ENCODE assay signal across 33 cellular contexts in the genomic region with DNA sequence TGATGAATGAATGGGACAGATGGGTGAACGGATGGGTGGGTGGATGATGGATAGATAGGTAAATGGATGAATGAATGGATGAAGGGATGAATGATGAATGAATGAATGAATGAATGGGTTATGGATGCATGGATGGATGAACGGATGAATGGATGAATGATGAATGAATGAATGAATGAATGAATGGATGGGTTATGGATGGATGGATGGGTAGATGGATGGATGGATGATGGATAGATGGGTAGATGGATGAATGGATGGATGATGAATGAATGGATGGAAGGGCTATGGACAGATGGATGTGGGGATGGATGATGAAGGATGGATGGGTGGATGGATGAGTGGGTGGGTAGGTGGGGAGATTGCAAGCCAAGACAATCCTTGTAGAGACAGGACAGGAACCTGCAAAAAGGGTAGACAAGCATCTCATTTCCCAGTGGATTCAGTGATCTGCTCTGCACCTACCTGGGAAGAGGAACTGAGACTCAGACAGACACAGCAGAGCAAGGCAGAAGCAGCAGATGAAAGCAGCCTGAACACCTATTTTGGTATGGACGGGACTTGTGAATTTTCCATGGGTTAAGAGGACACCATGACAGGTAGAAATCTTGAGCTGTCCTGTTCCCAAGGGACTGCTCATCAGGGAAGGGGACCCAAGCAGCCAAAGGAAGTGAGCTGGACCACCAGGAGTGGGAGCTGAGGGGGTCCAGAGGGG.
"Had no signal": no experiment of that assay in that cellular context is flagged by ENCODE, and none has a peak within 500 bp of the region (broad histone marks: within the 10 kb centered on the region; RNA-seq: fewer than 3 reads in every experiment).

No MANE protein-coding gene starts in this region.

- H3K27ac ChIP-seq: brain microvascular endothelial cell, coronary artery had no signal

- H3K4me1 Mint-ChIP-seq: activated CD4-positive, alpha-beta T cell treated with anti-CD3 and anti-CD28 coated beads for 36 hours; activated CD4-positive, alpha-beta T cell treated with anti-CD3 and anti-CD28 coated beads, Interleukin-2, amount 10 ng/mL, durations not matched to agents 24 days and 14 days; activated CD8-positive, alpha-beta memory T cell treated with anti-CD3 and anti-CD28 coated beads, Interleukin-2, amount 10 ng/mL, durations not matched to agents 7 days and 5 days; activated naive CD4-positive, alpha-beta T cell treated with anti-CD3 and anti-CD28 coated beads, Interleukin-2, amount 10 ng/mL, durations not matched to agents 7 days and 5 days; activated naive CD8-positive, alpha-beta T cell treated with anti-CD3 and anti-CD28 coated beads, Interleukin-2, amount 10 ng/mL, durations not matched to agents 7 days and 5 days; central memory CD8-positive, alpha-beta T cell; endodermal cell had no signal

- H3K36me3 Mint-ChIP-seq: activated CD4-positive, alpha-beta memory T cell treated with anti-CD3 and anti-CD28 coated beads for 36 hours; activated CD8-positive, alpha-beta memory T cell treated with anti-CD3 and anti-CD28 coated beads, Interleukin-2, amount 10 ng/mL, durations not matched to agents 7 days and 5 days; activated naive CD4-positive, alpha-beta T cell treated with anti-CD3 and anti-CD28 coated beads, Interleukin-2, amount 10 ng/mL, durations not matched to agents 7 days and 5 days; activated naive CD4-positive, alpha-beta T cell treated with anti-CD3 and anti-CD28 coated beads, Interleukin-2, amount 50 U/mL, for 72 hours; activated naive CD8-positive, alpha-beta T cell treated with anti-CD3 and anti-CD28 coated beads, Interleukin-2, amount 10 ng/mL, durations not matched to agents 7 days and 5 days had no signal

- H3K9me3 Mint-ChIP-seq: activated CD4-positive, alpha-beta memory T cell treated with anti-CD3 and anti-CD28 coated beads for 36 hours; activated CD4-positive, alpha-beta T cell treated with anti-CD3 and anti-CD28 coated beads, Interleukin-2, amount 10 ng/mL, durations not matched to agents 24 days and 14 days; activated naive CD4-positive, alpha-beta T cell treated with anti-CD3 and anti-CD28 coated beads, Interleukin-2, amount 10 ng/mL, durations not matched to agents 7 days and 5 days; activated naive CD4-positive, alpha-beta T cell treated with anti-CD3 and anti-CD28 coated beads, Interleukin-2, amount 50 U/mL, for 72 hours; activated naive CD8-positive, alpha-beta T cell treated with anti-CD3 and anti-CD28 coated beads, Interleukin-2, amount 10 ng/mL, durations not matched to agents 7 days and 5 days; activated T-helper 1 cell treated with anti-CD3 and anti-CD28 coated beads, Interleukin-12 subunit alpha, Interleukin-12 subunit beta, Interleukin-2, Interleukin-4 antibody, amounts not matched to agents 30 ng/mL and 10 ng/mL and 1 ng/mL, durations not matched to agents 14 hours and 24 hours and 36 hours; activated T-helper 2 cell treated with anti-CD3 and anti-CD28 coated beads, Interferon-gamma antibody, Interleukin-2, Interleukin-4, amounts not matched to agents 10 μg/mL and 5 μg/mL and 100 μg/mL, durations not matched to agents 14 hours and 24 hours and 36 hours; central memory CD8-positive, alpha-beta T cell; dendritic cell treated with granulocyte-macrophage colony-stimulating factor and Interleukin-4, amounts not matched to agents 40 ng/mL and 50 ng/mL, for 4 days; endodermal cell had no signal

- H3K4me3 ChIP-seq: coronary artery, dorsolateral prefrontal cortex had no signal

- H3K27me3 ChIP-seq: dorsolateral prefrontal cortex had no signal

- H3K27me3 Mint-ChIP-seq: activated CD4-positive, alpha-beta T cell treated with anti-CD3 and anti-CD28 coated beads, Interleukin-2, amount 10 ng/mL, durations not matched to agents 24 days and 14 days; activated naive CD4-positive, alpha-beta T cell treated with anti-CD3 and anti-CD28 coated beads, Interleukin-2, amount 10 ng/mL, durations not matched to agents 7 days and 5 days had no signal

- ATAC-seq: activated CD4-positive, alpha-beta T cell treated with anti-CD3 and anti-CD28 coated beads for 36 hours; activated CD8-positive, alpha-beta memory T cell treated with anti-CD3 and anti-CD28 coated beads, Interleukin-2, amount 10 ng/mL, durations not matched to agents 7 days and 5 days; activated CD8-positive, alpha-beta T cell treated with anti-CD3 and anti-CD28 coated beads, Interleukin-2, amount 10 ng/mL, durations not matched to agents 7 days and 5 days; activated naive CD4-positive, alpha-beta T cell treated with anti-CD3 and anti-CD28 coated beads, Interleukin-2, amount 50 U/mL, for 72 hours; esophagus mucosa had no signal

- FAIRE-seq: astrocyte, bronchial epithelial cell, frontal cortex had no signal

- H3K36me3 ChIP-seq: brain microvascular endothelial cell had no signal

- H3K4me3 Mint-ChIP-seq: activated CD4-positive, alpha-beta memory T cell treated with anti-CD3 and anti-CD28 coated beads for 36 hours; activated CD4-positive, alpha-beta T cell treated with anti-CD3 and anti-CD28 coated beads for 36 hours; activated CD4-positive, alpha-beta T cell treated with anti-CD3 and anti-CD28 coated beads, Interleukin-2, amount 10 ng/mL, durations not matched to agents 24 days and 14 days; activated CD8-positive, alpha-beta memory T cell treated with anti-CD3 and anti-CD28 coated beads, Interleukin-2, amount 10 ng/mL, durations not matched to agents 7 days and 5 days; activated CD8-positive, alpha-beta T cell treated with anti-CD3 and anti-CD28 coated beads, Interleukin-2, amount 10 ng/mL, durations not matched to agents 7 days and 5 days; activated naive CD4-positive, alpha-beta T cell treated with anti-CD3 and anti-CD28 coated beads, Interleukin-2, amount 10 ng/mL, durations not matched to agents 7 days and 5 days; activated naive CD8-positive, alpha-beta T cell treated with anti-CD3 and anti-CD28 coated beads, Interleukin-2, amount 10 ng/mL, durations not matched to agents 7 days and 5 days; activated T-helper 1 cell treated with anti-CD3 and anti-CD28 coated beads, Interleukin-12 subunit alpha, Interleukin-12 subunit beta, Interleukin-2, Interleukin-4 antibody, amounts not matched to agents 30 ng/mL and 10 ng/mL and 1 ng/mL, durations not matched to agents 14 hours and 24 hours and 36 hours; central memory CD8-positive, alpha-beta T cell; dendritic cell treated with granulocyte-macrophage colony-stimulating factor and Interleukin-4, amounts not matched to agents 40 ng/mL and 50 ng/mL, for 4 days; endodermal cell had no signal

- DNase-seq: activated CD4-positive, alpha-beta memory T cell treated with anti-CD3 and anti-CD28 coated beads for 36 hours; activated CD4-positive, alpha-beta T cell treated with anti-CD3 and anti-CD28 coated beads for 36 hours; activated CD4-positive, alpha-beta T cell treated with anti-CD3 and anti-CD28 coated beads, Interleukin-2, amount 10 ng/mL, durations not matched to agents 24 days and 14 days; activated CD4-positive, CD25-positive, alpha-beta regulatory T cell; activated CD4-positive, CD25-positive, alpha-beta regulatory T cell treated with anti-CD3 and anti-CD28 coated beads, Interleukin-2, amount 50 U/mL, for 72 hours; activated CD8-positive, alpha-beta memory T cell treated with anti-CD3 and anti-CD28 coated beads, Interleukin-2, amount 10 ng/mL, durations not matched to agents 7 days and 5 days; activated CD8-positive, alpha-beta memory T cell treated with anti-CD3 and anti-CD28 coated beads, Interleukin-2, amount 50 U/mL, for 4 hours; activated CD8-positive, alpha-beta T cell treated with anti-CD3 and anti-CD28 coated beads, Interleukin-2, amount 10 ng/mL, durations not matched to agents 7 days and 5 days; activated effector memory CD4-positive, alpha-beta T cell treated with anti-CD3 and anti-CD28 coated beads, Interleukin-2, amount 50 U/mL, for 16 hours; activated naive CD4-positive, alpha-beta T cell; activated naive CD4-positive, alpha-beta T cell treated with anti-CD3 and anti-CD28 coated beads, Interleukin-2, amount 10 ng/mL, durations not matched to agents 7 days and 5 days; activated naive CD8-positive, alpha-beta T cell treated with anti-CD3 and anti-CD28 coated beads, Interleukin-2, amount 10 ng/mL, durations not matched to agents 7 days and 5 days; activated T-cell treated with anti-CD3 and anti-CD28 coated beads, Interleukin-2, amount 50 U/mL, for 1 hour; activated T-cell treated with anti-CD3 and anti-CD28 coated beads, Interleukin-2, amount 50 U/mL, for 48 hours; amniotic stem cell; anterior cingulate cortex; brain microvascular endothelial cell; dorsolateral prefrontal cortex; effector memory CD4-positive, alpha-beta T cell; endodermal cell; foreskin fibroblast; head of caudate nucleus; T-helper 2 cell had no signal

- H3K27ac Mint-ChIP-seq: activated CD4-positive, alpha-beta memory T cell treated with anti-CD3 and anti-CD28 coated beads for 36 hours; activated CD4-positive, alpha-beta T cell treated with anti-CD3 and anti-CD28 coated beads for 36 hours; activated CD4-positive, alpha-beta T cell treated with anti-CD3 and anti-CD28 coated beads, Interleukin-2, amount 10 ng/mL, durations not matched to agents 24 days and 14 days; activated CD8-positive, alpha-beta memory T cell treated with anti-CD3 and anti-CD28 coated beads, Interleukin-2, amount 10 ng/mL, durations not matched to agents 7 days and 5 days; activated CD8-positive, alpha-beta T cell treated with anti-CD3 and anti-CD28 coated beads, Interleukin-2, amount 10 ng/mL, durations not matched to agents 7 days and 5 days; activated naive CD4-positive, alpha-beta T cell treated with anti-CD3 and anti-CD28 coated beads, Interleukin-2, amount 10 ng/mL, durations not matched to agents 7 days and 5 days; activated naive CD4-positive, alpha-beta T cell treated with anti-CD3 and anti-CD28 coated beads, Interleukin-2, amount 50 U/mL, for 72 hours; activated naive CD8-positive, alpha-beta T cell treated with anti-CD3 and anti-CD28 coated beads, Interleukin-2, amount 10 ng/mL, durations not matched to agents 7 days and 5 days; activated T-helper 1 cell treated with anti-CD3 and anti-CD28 coated beads, Interleukin-12 subunit alpha, Interleukin-12 subunit beta, Interleukin-2, Interleukin-4 antibody, amounts not matched to agents 30 ng/mL and 10 ng/mL and 1 ng/mL, durations not matched to agents 14 hours and 24 hours and 36 hours; activated T-helper 2 cell treated with anti-CD3 and anti-CD28 coated beads, Interferon-gamma antibody, Interleukin-2, Interleukin-4, amounts not matched to agents 10 μg/mL and 5 μg/mL and 100 μg/mL, durations not matched to agents 14 hours and 24 hours and 36 hours; dendritic cell treated with granulocyte-macrophage colony-stimulating factor and Interleukin-4, amounts not matched to agents 40 ng/mL and 50 ng/mL, for 4 days; endodermal cell had no signal
